ENCODE assay signal across 8 cellular contexts in the genomic region with DNA sequence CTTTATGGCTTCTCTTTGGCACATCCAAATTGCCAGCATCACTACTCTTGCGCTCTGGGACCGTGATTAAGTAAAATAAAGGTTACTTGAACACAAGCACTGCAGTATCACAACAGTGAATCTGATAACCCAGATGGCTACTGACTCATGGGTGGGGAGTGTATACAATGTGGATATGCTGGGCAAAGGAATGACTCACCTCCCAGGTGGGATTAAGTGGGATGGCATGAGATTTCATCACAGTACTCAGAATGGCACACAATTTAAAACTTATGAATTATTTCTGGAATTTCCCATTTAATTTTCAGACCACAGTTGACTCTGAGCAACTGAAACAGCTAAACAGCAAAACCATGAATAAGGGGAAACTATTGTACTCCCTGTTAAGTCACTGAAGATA. TPM values are rescaled to one million over a fixed set of nuclear protein-coding genes. Genes with fewer than 3 reads are reported as not detected.
DNase-seq lines count a peak whose midpoint lies in the region; ATAC-seq and TF ChIP-seq lines count a peak whose summit lies in the region.

No MANE protein-coding gene starts in this region.

- peak; percentile 14 for DNase-seq in DMS 273 (lab: John Stamatoyannopoulos, UW; ENCODE audit: unreplicated experiment)
- DNase-seq in HS-5 (ENCODE audit: low read depth), result peak; percentile 97
- peak; percentile 63 for DNase-seq in kidney glomerular epithelial cell (lab: John Stamatoyannopoulos, UW)
- DNase-seq in type B pancreatic cell (ENCODE audit: extremely low spot score, unreplicated experiment), result no peak
- DNase-seq in mesothelial cell of epicardium (ENCODE audit: low spot score in 2 of 2, unreplicated experiment in 2 of 2), result no peak
- no peak for DNase-seq in NCI-H2171 (lab: John Stamatoyannopoulos, UW)

- ATAC-seq in GM19452 (IDR thresholded peaks at IDR 0.05; ENCODE audit: unreplicated experiment), result no peak

- H3K4me1 Mint-ChIP-seq in activated naive CD4-positive, alpha-beta T cell treated with anti-CD3 and anti-CD28 coated beads, Interleukin-2, amount 50 U/mL, for 24 hours, result peaks cover 50% of the 10 kb centered on the region
- H3K4me1 Mint-ChIP-seq in type B pancreatic cell (ENCODE audit: unreplicated experiment) (peaks cover 12% of the 10 kb centered on the region), mesothelial cell of epicardium (peaks cover 16% of the 10 kb centered on the region)

- peaks cover 16% of the 10 kb centered on the region for H3K36me3 Mint-ChIP-seq in activated naive CD4-positive, alpha-beta T cell treated with anti-CD3 and anti-CD28 coated beads, Interleukin-2, amount 50 U/mL, for 24 hours
- H3K36me3 Mint-ChIP-seq in type B pancreatic cell (peaks cover 13% of the 10 kb centered on the region), mesothelial cell of epicardium (peaks cover 9% of the 10 kb centered on the region)

- H3K9me3 Mint-ChIP-seq in activated naive CD4-positive, alpha-beta T cell treated with anti-CD3 and anti-CD28 coated beads, Interleukin-2, amount 50 U/mL, for 24 hours, result no peaks in the 10 kb centered on the region
- H3K9me3 Mint-ChIP-seq in type B pancreatic cell, result no peaks in the 10 kb centered on the region
- no peaks in the 10 kb centered on the region for H3K9me3 Mint-ChIP-seq in mesothelial cell of epicardium

- H3K27ac Mint-ChIP-seq in activated naive CD4-positive, alpha-beta T cell treated with anti-CD3 and anti-CD28 coated beads, Interleukin-2, amount 50 U/mL, for 24 hours, result peak overlapping the region; percentile 13
- H3K27ac Mint-ChIP-seq in type B pancreatic cell (no peak overlapping the region), mesothelial cell of epicardium (no peak overlapping the region)

- no peak overlapping the region for H3K4me3 Mint-ChIP-seq in activated naive CD4-positive, alpha-beta T cell treated with anti-CD3 and anti-CD28 coated beads, Interleukin-2, amount 50 U/mL, for 24 hours
- H3K4me3 Mint-ChIP-seq in type B pancreatic cell (no peak overlapping the region), mesothelial cell of epicardium (no peak overlapping the region)

- H3K27me3 Mint-ChIP-seq in activated naive CD4-positive, alpha-beta T cell treated with anti-CD3 and anti-CD28 coated beads, Interleukin-2, amount 50 U/mL, for 24 hours, result no peaks in the 10 kb centered on the region
- no peaks in the 10 kb centered on the region for H3K27me3 Mint-ChIP-seq in type B pancreatic cell
- no peaks in the 10 kb centered on the region for H3K27me3 Mint-ChIP-seq in mesothelial cell of epicardium (ENCODE audit: low read depth)

- TF ChIP-seq CTCF in type B pancreatic cell (conservative IDR thresholded peaks at IDR 0.05) (no peak), mesothelial cell of epicardium (IDR thresholded peaks at IDR 0.05; ENCODE audit: unreplicated experiment) (no peak)

RNA-seq across cellular contexts. Expression of a gene that starts 4.3 kb away (rescaled TPM):
- total RNA-seq in type B pancreatic cell (ENCODE audit: low replicate concordance) (30.9 and 32.0 TPM in 2 replicates), mesothelial cell of epicardium (34.3 to 37.3 TPM (median 37.3 TPM) in 3 replicates)

RNA-seq across cellular contexts. Expression of a gene that starts 4.5 kb away (rescaled TPM):
- total RNA-seq in type B pancreatic cell (ENCODE audit: low replicate concordance) (73.5 and 77.2 TPM in 2 replicates), mesothelial cell of epicardium (76.9 to 88.5 TPM (median 86.7 TPM) in 3 replicates)

Comparison
In these comparisons a context has a peak if more than half of its experiments do, and no peak if none do; other contexts are left out.
1. DNase-seq: peak in DMS 273 (single experiment), HS-5 (single experiment) and kidney glomerular epithelial cell (single experiment); none in type B pancreatic cell (single experiment), mesothelial cell of epicardium (0 of 2) and NCI-H2171 (single experiment).